1 cellular context compared by ENCODE assay signal in the genomic region with DNA sequence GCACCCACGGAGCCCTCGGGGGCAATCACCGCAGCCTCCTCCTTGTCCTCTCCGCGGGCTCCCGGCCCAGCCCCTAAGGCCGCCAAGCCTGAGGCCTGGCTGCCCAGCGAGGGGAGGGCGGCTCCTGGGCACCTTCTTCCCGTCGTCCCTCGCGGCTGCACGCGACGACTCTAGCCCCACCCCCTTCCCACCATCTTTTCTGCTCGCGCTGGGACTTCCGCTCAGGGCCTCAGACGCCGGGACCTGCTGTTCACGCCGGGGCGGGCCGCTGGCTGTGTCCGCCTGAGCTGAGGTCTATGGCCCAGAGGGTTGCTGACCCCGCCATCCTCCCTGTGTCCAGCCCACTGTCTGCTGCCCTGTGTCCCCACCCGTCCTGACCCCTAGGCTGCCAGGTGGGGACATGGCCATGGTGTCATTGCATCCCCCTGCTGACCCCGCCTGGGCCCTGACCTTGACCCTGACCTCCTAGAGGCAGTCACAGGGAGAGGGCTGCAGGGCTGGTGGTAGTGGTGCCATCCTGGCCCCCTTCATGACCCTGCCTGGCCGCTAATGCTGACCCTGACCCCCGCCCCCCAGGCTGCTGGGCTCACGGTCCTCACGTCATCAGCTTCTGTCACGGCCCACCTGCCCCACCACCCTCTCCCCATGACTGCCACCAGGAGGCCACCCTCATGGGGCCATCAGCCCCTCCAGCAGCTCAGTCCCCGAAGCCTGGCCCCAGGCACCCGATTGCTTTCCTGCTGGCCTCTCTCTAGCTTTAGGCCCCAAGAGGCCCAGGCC.
TF ChIP-seq lines count a peak whose summit lies in the region.

No MANE protein-coding gene starts in this region.

TF ChIP-seq in H1, 55 proteins besides CTCF, POLR2A, EP300 and RAD21:
- no peak for TF ChIP-seq RBBP5 (IDR thresholded peaks at IDR 0.05; ENCODE audit: borderline replicate concordance, low read depth, low read length)
- TF ChIP-seq KDM4A (IDR thresholded peaks at IDR 0.05; ENCODE audit: low read depth, low read length, severe bottlenecking) = no peak
- TF ChIP-seq, protein P1, sequence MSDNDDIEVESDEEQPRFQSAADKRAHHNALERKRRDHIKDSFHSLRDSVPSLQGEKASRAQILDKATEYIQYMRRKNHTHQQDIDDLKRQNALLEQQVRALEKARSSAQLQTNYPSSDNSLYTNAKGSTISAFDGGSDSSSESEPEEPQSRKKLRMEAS (IDR thresholded peaks at IDR 0.05) = no peak
- TF ChIP-seq CTBP2 (IDR thresholded peaks at IDR 0.05; ENCODE audit: borderline replicate concordance, insufficient read depth, insufficient read length, low read length) = no peak
- no peak for TF ChIP-seq SIRT6 (IDR thresholded peaks at IDR 0.05; ENCODE audit: low read length)
- no peak for TF ChIP-seq ASH2L (IDR thresholded peaks at IDR 0.05; ENCODE audit: low read length)
- no peak for TF ChIP-seq CREB1 (IDR thresholded peaks at IDR 0.05)
TF ChIP-seq in H1: peak in this region for 0.
